ENCODE assay signal across 19 cellular contexts in the genomic region with DNA sequence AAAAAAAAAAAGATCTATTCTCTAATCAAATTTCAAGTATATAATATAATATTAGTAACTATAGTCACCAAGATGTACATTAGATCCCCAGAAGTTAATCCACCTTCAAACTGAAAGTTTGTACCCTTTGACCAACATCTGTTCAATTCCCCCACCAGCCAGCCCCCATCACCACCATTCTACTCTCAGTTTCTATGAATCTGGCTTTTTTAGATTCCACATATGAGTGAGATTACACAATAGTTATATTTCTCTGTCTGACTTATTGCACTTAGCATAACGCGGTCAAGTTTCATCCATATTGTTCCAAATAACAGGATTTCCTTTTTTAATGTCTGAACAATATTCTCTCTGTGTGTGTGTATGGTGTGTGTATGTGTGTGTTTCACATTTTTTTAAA. TPM values are rescaled to one million over a fixed set of nuclear protein-coding genes. Genes with fewer than 3 reads are reported as not detected.
DNase-seq lines count a peak whose midpoint lies in the region; ATAC-seq, FAIRE-seq and TF ChIP-seq lines count a peak whose summit lies in the region.
"Had no signal": no experiment of that assay in that cellular context is flagged by ENCODE, and none has a peak within 500 bp of the region (broad histone marks: within the 10 kb centered on the region; RNA-seq: fewer than 3 reads in every experiment).

No MANE protein-coding gene starts in this region.

- peaks cover 0 to 5% of the 10 kb centered on the region in 2 experiments; a peak in 2 of 5 replicates for H3K4me1 ChIP-seq in K562 (replicated peaks in 1 of 2; ENCODE audit: control insufficient read depth in 2 of 2, insufficient read depth in 2 of 2, low read length in 2 of 2)
- H3K4me1 ChIP-seq: A549, Peyer's patch had no signal

- DNase-seq in K562 (ENCODE audit: extremely low read depth in 1 of 4, low spot score in 3 of 4), result no peak
- DNase-seq in anterior cingulate cortex (lab: John Stamatoyannopoulos, UW), result no peak
- no peak for DNase-seq in AML-193 (lab: John Stamatoyannopoulos, UW)
- no peak for DNase-seq in HCEC 1CT
- DNase-seq: C1 segment of cervical spinal cord; CD4-positive, alpha-beta memory T cell; COR-L47; DMS53; NCI-H1105 treated with DMSO at 0.1 percent for 48 hours; NCI-H2029; NCI-H526 treated with DMSO at 0.1 percent for 48 hours; OCI-M1; Peyer's patch; SHP77 treated with DMSO at 0.1 percent for 48 hours; T-helper 9 cell had no signal

- H3K4me2 ChIP-seq in K562 (ENCODE audit: insufficient read depth, low read length), result no peak overlapping the region
- H3K4me2 ChIP-seq: A549 had no signal

- no peak overlapping the region for H3K27ac ChIP-seq in K562 (ENCODE audit: extremely low read depth, low read depth, low read length)
- H3K27ac ChIP-seq: A549, Peyer's patch had no signal

- TF ChIP-seq EP300 in K562 (IDR thresholded peaks at IDR 0.05; ENCODE audit: low read length), result no peak

- no peak overlapping the region for H3K9ac ChIP-seq in K562 (ENCODE audit: insufficient read depth in 1 of 2, low read depth in 2 of 2, low read length in 2 of 2)

- CTCF ChIA-PET in K562 (lab: Yijun Ruan, JAX; ENCODE audit: low intra/inter-chr PET ratio), result no interaction called here

- no peaks in the 10 kb centered on the region for H3K36me3 ChIP-seq in K562 (ENCODE audit: control insufficient read depth, insufficient read depth, low read length)
- H3K36me3 ChIP-seq: Peyer's patch had no signal

- H3K27me3 ChIP-seq in K562 (ENCODE audit: control insufficient read depth in 2 of 2, insufficient read depth in 2 of 2, low read length in 2 of 2), result peaks cover 0 to 9% of the 10 kb centered on the region in 2 experiments; a peak in 2 of 5 replicates
- H3K27me3 ChIP-seq: Peyer's patch had no signal

- TF ChIP-seq CTCF in K562 (IDR thresholded peaks at IDR 0.05 in 2 of 3, conservative IDR thresholded peaks at IDR 0.05 in 1 of 3; ENCODE audit: insufficient read depth in 2 of 3, low read depth in 1 of 3, low read length in 3 of 3), result no peak

- no peak for FAIRE-seq in K562 (lab: Jason Lieb, UNC)

- TF ChIP-seq POLR2A in K562 (conservative IDR thresholded peaks at IDR 0.05), result no peak

- in situ Hi-C loops in K562 (cut with MboI), result loop anchor here (25.0 kb wide), 2 partner anchors 201 to 576 kb away; no protein-coding TSS in a partner anchor

- H3K79me2 ChIP-seq in K562 (ENCODE audit: control insufficient read depth, insufficient read depth, low read length), result no peaks in the 10 kb centered on the region

- H2AFZ ChIP-seq in K562 (ENCODE audit: low read depth, low read length), result no peak overlapping the region

- ATAC-seq in GM18867 (IDR thresholded peaks at IDR 0.05; ENCODE audit: unreplicated experiment), result peak; percentile 56
- peak; percentile 42 for ATAC-seq in HG02678 (IDR thresholded peaks at IDR 0.05; ENCODE audit: unreplicated experiment)
- ATAC-seq in HG03565 (IDR thresholded peaks at IDR 0.05; ENCODE audit: unreplicated experiment), result peak; percentile 45
- ATAC-seq in K562, result no peak
- ATAC-seq: A549 had no signal

- intact Hi-C loops in K562 (cut with micrococcal nuclease), result loop anchor here (5.0 kb wide), 1 partner anchor 211 kb away; no protein-coding TSS in a partner anchor

- H3K9me1 ChIP-seq in K562 (ENCODE audit: control insufficient read depth, insufficient read depth, low read length), result no peaks in the 10 kb centered on the region

- no TSS peak for BruUV-seq in K562 (replicated peaks; lab: Mats Ljungman, UMichigan)

- 0% methylated on average over 2 of the region's 2 CpGs for WGBS in K562 (ENCODE audit: insufficient coverage, low coverage, missing lambda C conversion rate)

- no peak overlapping the region for H3K4me3 ChIP-seq in K562
- H3K4me3 ChIP-seq: A549, Peyer's patch had no signal

- POLR2A ChIA-PET in K562 (lab: Yijun Ruan, JAX), result no interaction called here

- TF ChIP-seq RAD21 in K562 (CRISPR knock-in tag; conservative IDR thresholded peaks at IDR 0.05 in 1 of 2, IDR thresholded peaks at IDR 0.05 in 1 of 2), result no peak

- no peaks in the 10 kb centered on the region for H3K9me3 ChIP-seq in K562 (replicated peaks; ENCODE audit: control insufficient read depth, insufficient read depth, low read depth, low read length)
- H3K9me3 ChIP-seq: A549, Peyer's patch had no signal

- H4K20me1 ChIP-seq in K562 (replicated peaks; ENCODE audit: control insufficient read depth, insufficient read depth, low read length), result no peaks in the 10 kb centered on the region

TF ChIP-seq in K562, 482 proteins besides CTCF, POLR2A, EP300 and RAD21:
- no peak for TF ChIP-seq CEBPG (CRISPR knock-in tag; IDR thresholded peaks at IDR 0.05)
- TF ChIP-seq CEBPG (tag; conservative IDR thresholded peaks at IDR 0.05 in 1 of 2, IDR thresholded peaks at IDR 0.05 in 1 of 2), result peak in 1 of 2 experiments; percentile 36; a peak in 1 of 4 replicates
- peak; percentile 29; the same call in 1 of the 2 replicates for TF ChIP-seq CEBPB (tag; IDR thresholded peaks at IDR 0.05)
- TF ChIP-seq MECOM (CRISPR knock-in tag; IDR thresholded peaks at IDR 0.05), result no peak
- TF ChIP-seq, protein P1, sequence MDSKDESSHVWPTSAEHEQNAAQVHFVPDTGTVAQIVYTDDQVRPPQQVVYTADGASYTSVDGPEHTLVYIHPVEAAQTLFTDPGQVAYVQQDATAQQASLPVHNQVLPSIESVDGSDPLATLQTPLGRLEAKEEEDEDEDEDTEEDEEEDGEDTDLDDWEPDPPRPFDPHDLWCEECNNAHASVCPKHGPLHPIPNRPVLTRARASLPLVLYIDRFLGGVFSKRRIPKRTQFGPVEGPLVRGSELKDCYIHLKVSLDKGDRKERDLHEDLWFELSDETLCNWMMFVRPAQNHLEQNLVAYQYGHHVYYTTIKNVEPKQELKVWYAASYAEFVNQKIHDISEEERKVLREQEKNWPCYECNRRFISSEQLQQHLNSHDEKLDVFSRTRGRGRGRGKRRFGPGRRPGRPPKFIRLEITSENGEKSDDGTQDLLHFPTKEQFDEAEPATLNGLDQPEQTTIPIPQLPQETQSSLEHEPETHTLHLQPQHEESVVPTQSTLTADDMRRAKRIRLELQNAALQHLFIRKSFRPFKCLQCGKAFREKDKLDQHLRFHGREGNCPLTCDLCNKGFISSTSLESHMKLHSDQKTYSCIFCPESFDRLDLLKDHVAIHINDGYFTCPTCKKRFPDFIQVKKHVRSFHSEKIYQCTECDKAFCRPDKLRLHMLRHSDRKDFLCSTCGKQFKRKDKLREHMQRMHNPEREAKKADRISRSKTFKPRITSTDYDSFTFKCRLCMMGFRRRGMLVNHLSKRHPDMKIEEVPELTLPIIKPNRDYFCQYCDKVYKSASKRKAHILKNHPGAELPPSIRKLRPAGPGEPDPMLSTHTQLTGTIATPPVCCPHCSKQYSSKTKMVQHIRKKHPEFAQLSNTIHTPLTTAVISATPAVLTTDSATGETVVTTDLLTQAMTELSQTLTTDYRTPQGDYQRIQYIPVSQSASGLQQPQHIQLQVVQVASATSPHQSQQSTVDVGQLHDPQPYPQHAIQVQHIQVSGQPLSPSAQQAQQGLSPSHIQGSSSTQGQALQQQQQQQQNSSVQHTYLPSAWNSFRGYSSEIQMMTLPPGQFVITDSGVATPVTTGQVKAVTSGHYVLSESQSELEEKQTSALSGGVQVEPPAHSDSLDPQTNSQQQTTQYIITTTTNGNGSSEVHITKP (IDR thresholded peaks at IDR 0.05; ENCODE audit: partially characterized antibody), result no peak
TF ChIP-seq in K562: peak in this region for 2.

RNA-seq across cellular contexts. Expression of a gene that starts 33.7 kb away (rescaled TPM):
- 10.1 and 26.8 TPM in 2 replicates for total RNA-seq in K562 (2011; cell fraction: chromatin; rRNA removed; ENCODE audit: low replicate concordance)
- total RNA-seq in K562 (2011; cell fraction: nucleolus; rRNA removed), result 10.8 and 13.7 TPM in 2 replicates
- total RNA-seq in K562 (2011; cell fraction: nucleoplasm; rRNA removed), result 31.3 and 64.0 TPM in 2 replicates
- total RNA-seq in K562 (2014; rRNA removed), result 47.5 and 53.5 TPM in 2 replicates
- total RNA-seq in K562 (2014; rRNA removed; fragmentation: Illumina TruSeq; extraction: Trizol), result 101 and 109 TPM in 2 replicates
- 87.1 and 96.7 TPM in 2 replicates for total RNA-seq in K562 (2015; rRNA removed; fragmentation: Illumina TruSeq; extraction: Trizol)
- 64.8 and 66.1 TPM in 2 replicates for total RNA-seq in K562 (2021)
- 47.3 and 47.6 TPM in 2 replicates for polyA plus RNA-seq in K562 (2011; rRNA removed)
- polyA plus RNA-seq in K562 (2011; cell fraction: cytosol; rRNA removed), result 18.9 and 29.1 TPM in 2 replicates
- polyA plus RNA-seq in K562 (2011; cell fraction: nucleus; rRNA removed), result 8.0 and 11.8 TPM in 2 replicates
- 16.2 and 17.2 TPM in 2 replicates for polyA plus RNA-seq in K562 (2012)
- 25.5 and 32.5 TPM in 2 replicates for polyA plus RNA-seq in K562 (2014; fragmentation: Illumina TruSeq; extraction: Trizol)
- polyA plus RNA-seq in K562 (2014; fragmentation: Nextera tagmentation; extraction: Ambion mirVana), result 10 to 100 TPM; 17.5 to 27.8 TPM
- 35.1 and 45.2 TPM in 2 replicates for polyA plus RNA-seq in K562 (2014; rRNA removed)
- 64.2 and 75.1 TPM in 2 replicates for polyA minus RNA-seq in K562 (2011; rRNA and poly(A)+ RNA removed)
- polyA minus RNA-seq in K562 (2011; cell fraction: cytosol; rRNA and poly(A)+ RNA removed), result 43.0 and 50.1 TPM in 2 replicates
- polyA minus RNA-seq in K562 (2011; cell fraction: nucleus; rRNA and poly(A)+ RNA removed), result 5.8 and 9.7 TPM in 2 replicates
